ENCODE assay signal across 24 cellular contexts in the genomic region with DNA sequence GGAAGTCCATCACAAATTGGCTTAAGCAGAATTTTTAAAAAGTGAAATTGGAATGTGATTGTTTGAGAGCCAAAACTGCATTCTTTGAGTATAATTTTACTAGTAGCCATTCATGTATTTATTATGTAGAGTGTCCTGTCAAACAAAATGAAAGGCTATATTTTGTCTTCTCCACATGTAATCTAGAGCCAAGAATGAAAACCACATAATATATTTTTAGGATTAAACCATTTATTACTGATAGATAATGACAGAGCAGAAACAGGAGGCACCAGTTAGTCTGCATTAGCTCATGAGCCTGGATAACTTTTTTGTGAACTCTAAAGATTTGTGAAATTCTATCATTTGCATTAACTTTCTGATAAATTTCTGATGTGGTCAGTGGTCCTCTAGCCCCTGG.
"Had no signal": no experiment of that assay in that cellular context is flagged by ENCODE, and none has a peak within 500 bp of the region (broad histone marks: within the 10 kb centered on the region; RNA-seq: fewer than 3 reads in every experiment).

No MANE protein-coding gene starts in this region.

- H3K27me3 ChIP-seq: esophagus squamous epithelium, neural progenitor cell, right atrium auricular region, suprapubic skin, transverse colon, vagina had no signal

- H2AFZ ChIP-seq: neural progenitor cell, parathyroid adenoma had no signal

- H3K36me3 ChIP-seq: esophagus squamous epithelium, lower lobe of right lung, neural progenitor cell, right atrium auricular region, suprapubic skin, transverse colon, vagina had no signal

- H3K4me1 ChIP-seq: lower lobe of right lung, parathyroid adenoma, right atrium auricular region, suprapubic skin, transverse colon, vagina had no signal

- H3K9me3 ChIP-seq: esophagus squamous epithelium, lower lobe of right lung, mucosa of descending colon, right atrium auricular region, suprapubic skin, transverse colon, vagina had no signal

- H3K27ac Mint-ChIP-seq: effector memory CD8-positive, alpha-beta T cell; natural killer cell treated with Interleukin-12 subunit alpha and Interleukin-12 subunit beta and Interleukin-15 and Interleukin-18, amount 100 ng/mL, for 72 hours; neural progenitor cell; progenitor cell of endocrine pancreas; stimulated activated naive CD8-positive, alpha-beta T cell treated with anti-CD3 and anti-CD28 coated beads, Interleukin-15, amount 100 ng/mL, for 72 hours had no signal

- H3K9ac ChIP-seq: neural progenitor cell, parathyroid adenoma had no signal

- DNase-seq: cortex of kidney; effector memory CD8-positive, alpha-beta T cell; erythroblast; esophagus squamous epithelium; left ventricle myocardium superior; lower lobe of right lung; mucosa of descending colon; naive B cell; stimulated activated CD4-positive, alpha-beta T cell treated with anti-CD3 and anti-CD28 coated beads, Interleukin-12 subunit alpha, Interleukin-12 subunit beta, amount 100 ng/mL, for 4 hours; stimulated activated CD4-positive, alpha-beta T cell treated with anti-CD3 and anti-CD28 coated beads, Interleukin-1b, Interleukin-23, amount 100 ng/mL, for 48 hours; stimulated activated CD4-positive, alpha-beta T cell treated with anti-CD3 and anti-CD28 coated beads, Interleukin-4, amount 100 ng/mL, for 1 hour; stimulated activated CD8-positive, alpha-beta memory T cell treated with anti-CD3 and anti-CD28 coated beads, Interleukin-4, amount 100 ng/mL, for 48 hours; stimulated activated naive CD4-positive, alpha-beta T cell; stimulated activated naive CD8-positive, alpha-beta T cell treated with anti-CD3 and anti-CD28 coated beads, Interleukin-15, amount 100 ng/mL, for 72 hours; transverse colon had no signal

- H3K9me3 Mint-ChIP-seq: effector memory CD8-positive, alpha-beta T cell; natural killer cell treated with Interleukin-12 subunit alpha and Interleukin-12 subunit beta and Interleukin-15 and Interleukin-18, amount 100 ng/mL, for 72 hours; neural progenitor cell had no signal

- H3K27me3 Mint-ChIP-seq: effector memory CD8-positive, alpha-beta T cell; naive B cell; natural killer cell treated with Interleukin-12 subunit alpha and Interleukin-12 subunit beta and Interleukin-15 and Interleukin-18, amount 100 ng/mL, for 72 hours; progenitor cell of endocrine pancreas; stimulated activated naive CD8-positive, alpha-beta T cell treated with anti-CD3 and anti-CD28 coated beads, Interleukin-15, amount 100 ng/mL, for 72 hours had no signal

- H3K4me2 ChIP-seq: neural progenitor cell, smooth muscle cell had no signal

- H3K4me3 ChIP-seq: esophagus squamous epithelium, lower lobe of right lung, mucosa of descending colon, neural progenitor cell, right atrium auricular region, smooth muscle cell, suprapubic skin, transverse colon, vagina had no signal

- H3K36me3 Mint-ChIP-seq: naive B cell; natural killer cell treated with Interleukin-12 subunit alpha and Interleukin-12 subunit beta and Interleukin-15 and Interleukin-18, amount 100 ng/mL, for 72 hours; neural progenitor cell had no signal

- ATAC-seq: effector memory CD8-positive, alpha-beta T cell; left ventricle myocardium superior; lower lobe of right lung; mucosa of descending colon; natural killer cell treated with Interleukin-12 subunit alpha and Interleukin-12 subunit beta and Interleukin-15 and Interleukin-18, amount 100 ng/mL, for 72 hours; sciatic nerve; stimulated activated naive CD8-positive, alpha-beta T cell treated with anti-CD3 and anti-CD28 coated beads, Interleukin-15, amount 100 ng/mL, for 72 hours had no signal

- H3K4me3 Mint-ChIP-seq: effector memory CD8-positive, alpha-beta T cell; natural killer cell treated with Interleukin-12 subunit alpha and Interleukin-12 subunit beta and Interleukin-15 and Interleukin-18, amount 100 ng/mL, for 72 hours; neural progenitor cell; stimulated activated naive CD8-positive, alpha-beta T cell treated with anti-CD3 and anti-CD28 coated beads, Interleukin-15, amount 100 ng/mL, for 72 hours had no signal

- H3K27ac ChIP-seq: esophagus squamous epithelium, lower lobe of right lung, neural progenitor cell, parathyroid adenoma, right atrium auricular region, suprapubic skin, transverse colon, vagina had no signal

- H3K4me1 Mint-ChIP-seq: neural progenitor cell; stimulated activated naive CD8-positive, alpha-beta T cell treated with anti-CD3 and anti-CD28 coated beads, Interleukin-15, amount 100 ng/mL, for 72 hours had no signal
